In the genomic region with DNA sequence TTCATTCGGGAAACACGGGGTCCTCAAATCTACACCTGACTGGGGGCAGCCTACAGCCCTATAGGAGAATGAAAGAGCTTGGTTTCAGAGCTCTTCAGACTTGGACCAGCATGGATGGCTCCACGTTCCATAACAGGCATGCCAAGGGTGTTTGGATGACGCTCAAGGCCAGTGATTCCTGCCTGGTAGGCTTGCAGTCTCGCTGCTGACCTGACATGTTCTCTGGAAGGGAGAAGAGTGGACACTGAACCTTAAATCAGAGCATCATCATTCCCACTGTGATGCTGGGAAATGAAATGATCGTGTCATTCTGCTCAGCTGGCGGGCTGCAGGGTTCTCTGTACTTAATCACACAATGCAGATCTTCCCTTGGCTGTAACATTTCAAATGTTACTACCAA, we compare ENCODE assay signal across 16 cellular contexts.
DNase-seq lines count a peak whose midpoint lies in the region; ATAC-seq and TF ChIP-seq lines count a peak whose summit lies in the region.
"Had no signal": no experiment of that assay in that cellular context is flagged by ENCODE, and none has a peak within 500 bp of the region (broad histone marks: within the 10 kb centered on the region; RNA-seq: fewer than 3 reads in every experiment).

No MANE protein-coding gene starts in this region.

- H3K4me1 ChIP-seq in MM.1S (ENCODE audit: low read length), result peaks cover 19% of the 10 kb centered on the region
- H3K4me1 ChIP-seq: A549, foreskin keratinocyte, uterus had no signal

- no peaks in the 10 kb centered on the region for H3F3A ChIP-seq in MM.1S (ENCODE audit: insufficient read depth, low read length)

- no peak overlapping the region for H3K9ac ChIP-seq in MM.1S (ENCODE audit: low read length)

- H3K4me2 ChIP-seq in MM.1S (ENCODE audit: low read depth, low read length), result no peak overlapping the region
- H3K4me2 ChIP-seq: A549 had no signal

- peak overlapping the region; percentile 94 for H3K27ac ChIP-seq in caudate nucleus (ENCODE audit: low read depth, low read length)
- no peak overlapping the region for H3K27ac ChIP-seq in MM.1S (ENCODE audit: low read length)
- H3K27ac ChIP-seq: A549, foreskin keratinocyte, uterus had no signal

- H4K20me1 ChIP-seq in MM.1S (ENCODE audit: insufficient read depth, low read length), result no peaks in the 10 kb centered on the region

- no peaks in the 10 kb centered on the region for H3K79me2 ChIP-seq in MM.1S (ENCODE audit: low read length)

- TF ChIP-seq CTCF in GM12865 (IDR thresholded peaks at IDR 0.05; ENCODE audit: insufficient read depth, low read depth, low read length, missing control alignments) (no peak), MM.1S (IDR thresholded peaks at IDR 0.05; ENCODE audit: low read length) (no peak), GM10266 (IDR thresholded peaks at IDR 0.05; ENCODE audit: control insufficient read depth, insufficient read depth, low read depth, missing control alignments) (no peak)

- H3K9me2 ChIP-seq in MM.1S (replicated peaks; ENCODE audit: insufficient read depth, low read length), result no peaks in the 10 kb centered on the region

- no peaks in the 10 kb centered on the region for H3K9me3 ChIP-seq in MM.1S (replicated peaks; ENCODE audit: insufficient read depth, low read length)
- H3K9me3 ChIP-seq: A549, uterus had no signal

- H3K36me3 ChIP-seq in MM.1S (replicated peaks; ENCODE audit: insufficient read depth, low read length), result no peaks in the 10 kb centered on the region
- H3K36me3 ChIP-seq: uterus had no signal

- peak; percentile 6 for DNase-seq in GM12865 (ENCODE audit: low read depth)
- peak in 1 of 61 donors; percentile 21 for DNase-seq in caudate nucleus (lab: John Stamatoyannopoulos, UW)
- no peak for DNase-seq in MM.1S
- no peak for DNase-seq in AG20443 (ENCODE audit: low spot score)
- no peak for DNase-seq in GM10266 (ENCODE audit: extremely low spot score)
- no peak for DNase-seq in MV-4-11 (lab: John Stamatoyannopoulos, UW)
- DNase-seq: activated CD4-positive, alpha-beta memory T cell treated with anti-CD3 and anti-CD28 coated beads for 36 hours; activated T-cell treated with anti-CD3 and anti-CD28 coated beads, Interleukin-2, amount 50 U/mL, for 72 hours; foreskin keratinocyte; NCI-H2171 treated with DMSO at 0.1 percent for 48 hours; stimulated activated CD4-positive, alpha-beta T cell treated with anti-CD3 and anti-CD28 coated beads, Interleukin-2, amount 100 ng/mL, for 48 hours; uterus had no signal

- peak; percentile 13 for ATAC-seq in GM21367 (IDR thresholded peaks at IDR 0.05; ENCODE audit: unreplicated experiment)
- ATAC-seq in HG02943 (IDR thresholded peaks at IDR 0.05; ENCODE audit: low read depth, unreplicated experiment), result peak; percentile 5
- ATAC-seq: A549; activated T-cell treated with anti-CD3 and anti-CD28 coated beads, Interleukin-2, amount 50 U/mL, for 72 hours; foreskin keratinocyte; sciatic nerve had no signal

- H3K4me3 ChIP-seq in GM12865 (ENCODE audit: low read depth, low read length) (no peak overlapping the region), MM.1S (ENCODE audit: low read length) (no peak overlapping the region)
- H3K4me3 ChIP-seq: A549, uterus had no signal

- no peaks in the 10 kb centered on the region for H3K27me3 ChIP-seq in MM.1S (replicated peaks; ENCODE audit: insufficient read depth, low read length)
- H3K27me3 ChIP-seq: foreskin keratinocyte, uterus had no signal

- no peak overlapping the region for H2AFZ ChIP-seq in MM.1S (ENCODE audit: low read length)
